Comparison of ENCODE assay signal across 1 cellular context in the genomic region with DNA sequence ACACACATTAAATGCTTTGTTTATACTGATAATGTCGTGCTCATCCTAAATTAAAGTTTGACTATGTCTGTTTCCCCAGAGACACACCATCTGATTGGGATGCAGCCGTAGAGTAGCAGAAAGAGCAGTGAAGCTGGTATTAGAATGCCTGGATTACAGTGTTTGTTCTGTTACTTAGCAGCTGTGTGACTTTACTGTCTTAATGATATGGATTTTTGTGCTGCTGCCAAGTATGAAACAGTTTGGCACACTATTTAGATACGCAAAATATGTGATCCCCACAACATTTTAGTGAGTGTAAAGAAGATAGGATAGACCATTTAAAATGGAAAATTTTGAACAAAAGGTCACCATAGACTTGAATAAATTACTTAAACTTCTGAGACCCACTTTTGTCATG.
TF ChIP-seq lines count a peak whose summit lies in the region.

No MANE protein-coding gene starts in this region.

TF ChIP-seq in WTC11, 78 proteins besides CTCF, POLR2A, EP300 and RAD21 (continued from another document):
- TF ChIP-seq JUN (CRISPR knock-in tag; IDR thresholded peaks at IDR 0.05) (no peak), USF1 (CRISPR knock-in tag; IDR thresholded peaks at IDR 0.05) (no peak), CBFB (CRISPR knock-in tag; IDR thresholded peaks at IDR 0.05; ENCODE audit: low read depth) (no peak), ZNF219 (CRISPR knock-in tag; IDR thresholded peaks at IDR 0.05; ENCODE audit: borderline replicate concordance) (no peak), NR2C2 (CRISPR knock-in tag; IDR thresholded peaks at IDR 0.05) (no peak), MXD4 (CRISPR knock-in tag; IDR thresholded peaks at IDR 0.05; ENCODE audit: borderline replicate concordance) (no peak), ZNF671 (CRISPR knock-in tag; IDR thresholded peaks at IDR 0.05) (no peak), ATF2 (CRISPR knock-in tag; IDR thresholded peaks at IDR 0.05; ENCODE audit: borderline replicate concordance, low read depth) (no peak), JAZF1 (CRISPR knock-in tag; IDR thresholded peaks at IDR 0.05) (no peak)
